ENCODE assay signal across 9 cellular contexts in the genomic region with DNA sequence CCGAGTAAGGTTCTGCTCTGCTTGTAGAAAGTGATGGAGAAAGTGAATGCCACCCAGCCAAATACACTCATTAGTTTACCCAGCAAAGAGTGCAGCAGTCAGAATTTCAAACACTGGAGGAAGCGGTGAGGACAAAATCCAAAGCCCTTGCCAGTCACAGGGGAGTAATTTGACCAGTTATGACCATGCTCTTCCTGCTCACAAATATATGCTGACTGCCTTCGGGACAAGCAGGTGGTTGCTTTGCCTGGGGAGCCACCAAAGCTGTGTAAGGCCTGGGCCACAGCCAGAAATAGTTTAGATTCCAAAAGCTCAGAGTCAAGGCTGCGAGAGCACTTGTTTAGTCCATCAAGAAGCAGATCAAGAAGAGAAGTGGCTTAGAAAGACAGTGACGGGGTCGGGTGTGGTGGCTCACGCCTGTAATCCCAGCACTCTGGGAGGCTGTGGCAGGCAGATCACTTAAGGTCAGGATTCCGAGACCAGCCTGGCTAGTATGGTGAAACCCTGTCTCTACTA. TPM values are rescaled to one million over a fixed set of nuclear protein-coding genes. Genes with fewer than 3 reads are reported as not detected.
DNase-seq lines count a peak whose midpoint lies in the region; TF ChIP-seq lines count a peak whose summit lies in the region.
"Had no signal": no experiment of that assay in that cellular context is flagged by ENCODE, and none has a peak within 500 bp of the region (broad histone marks: within the 10 kb centered on the region; RNA-seq: fewer than 3 reads in every experiment).

No MANE protein-coding gene starts in this region.

- H3K9me3 Mint-ChIP-seq in chondrocyte (ENCODE audit: low read depth): peaks cover 19% of the 10 kb centered on the region
- H3K9me3 Mint-ChIP-seq: activated naive CD4-positive, alpha-beta T cell treated with anti-CD3 and anti-CD28 coated beads, Interleukin-2, amount 50 U/mL, for 24 hours had no signal

- H3K4me3 ChIP-seq in muscle layer of colon (ENCODE audit: low read depth in 1 of 2, low read length in 2 of 2) (no peak overlapping the region), suprapubic skin (no peak overlapping the region)

- H3K4me1 Mint-ChIP-seq in chondrocyte (ENCODE audit: low read depth): peaks cover 21% of the 10 kb centered on the region

- no peaks in the 10 kb centered on the region for H3K27me3 Mint-ChIP-seq in chondrocyte (ENCODE audit: low read depth)

- H3K36me3 ChIP-seq in muscle layer of colon (ENCODE audit: insufficient read depth, low read length): no peaks in the 10 kb centered on the region
- H3K36me3 ChIP-seq in suprapubic skin: no peaks in the 10 kb centered on the region

- peak overlapping the region; percentile 86 for H3K27ac Mint-ChIP-seq in chondrocyte (ENCODE audit: unreplicated experiment)
- H3K27ac Mint-ChIP-seq: activated naive CD4-positive, alpha-beta T cell treated with anti-CD3 and anti-CD28 coated beads, Interleukin-2, amount 50 U/mL, for 24 hours had no signal

- H3K4me1 ChIP-seq in muscle layer of colon (ENCODE audit: insufficient read depth, low read length) (peaks cover 12% of the 10 kb centered on the region), suprapubic skin (peaks cover 9% of the 10 kb centered on the region)

- 51% methylated on average over 8 of the region's 8 CpGs for WGBS in suprapubic skin

- no peak for TF ChIP-seq CTCF in chondrocyte (IDR thresholded peaks at IDR 0.05)
- no peak for TF ChIP-seq CTCF in suprapubic skin (IDR thresholded peaks at IDR 0.05)

- DNase-seq in COLO668 (lab: John Stamatoyannopoulos, UW; ENCODE audit: unreplicated experiment) (peak; percentile 29), NCI-H2029 (lab: John Stamatoyannopoulos, UW) (peak; percentile 66), chondrocyte (ENCODE audit: low spot score) (no peak), GDM1 (lab: John Stamatoyannopoulos, UW) (no peak), NCI-H1417 treated with DMSO at 0.1 percent for 48 hours (lab: John Stamatoyannopoulos, UW) (no peak), suprapubic skin (ENCODE audit: low spot score in 2 of 2) (no peak)
- no peak for DNase-seq in activated effector memory CD4-positive, alpha-beta T cell treated with anti-CD3 and anti-CD28 coated beads, Interleukin-2, amount 50 U/mL, for 16 hours

- TF ChIP-seq POLR2A in suprapubic skin (IDR thresholded peaks at IDR 0.05): no peak

- peaks cover 6% of the 10 kb centered on the region for H3K36me3 Mint-ChIP-seq in chondrocyte (ENCODE audit: low read depth)

- H3K27ac ChIP-seq in muscle layer of colon (ENCODE audit: low read depth, low read length) (peak overlapping the region; percentile 10), suprapubic skin (no peak overlapping the region)

- H3K9ac ChIP-seq in muscle layer of colon (ENCODE audit: low read length): no peak overlapping the region

- H3K27me3 ChIP-seq in muscle layer of colon (ENCODE audit: control insufficient read depth in 1 of 2, insufficient read depth in 2 of 2, low read length in 2 of 2) (no peaks in the 10 kb centered on the region), suprapubic skin (no peaks in the 10 kb centered on the region)

- no peak overlapping the region for H3K4me3 Mint-ChIP-seq in chondrocyte (ENCODE audit: unreplicated experiment)
- H3K4me3 Mint-ChIP-seq: activated naive CD4-positive, alpha-beta T cell treated with anti-CD3 and anti-CD28 coated beads, Interleukin-2, amount 50 U/mL, for 24 hours had no signal

- H3K9me3 ChIP-seq in muscle layer of colon (ENCODE audit: low read length) (no peaks in the 10 kb centered on the region), suprapubic skin (no peaks in the 10 kb centered on the region)

- TF ChIP-seq EP300 in suprapubic skin (IDR thresholded peaks at IDR 0.05): no peak

RNA-seq across cellular contexts. Expression of a gene that starts 51.0 kb away (rescaled TPM):
- total RNA-seq in chondrocyte (65.7 to 92.4 TPM (median 87.7 TPM) in 3 replicates), suprapubic skin (10 to 100 TPM; 49.3 to 76.0 (median 64.0) TPM)

Comparison
In these comparisons a context has a peak if more than half of its experiments do, and no peak if none do; other contexts are left out.
1. DNase-seq: peak in COLO668 (single experiment) and NCI-H2029 (single experiment); none in chondrocyte (single experiment), GDM1 (single experiment), activated effector memory CD4-positive, alpha-beta T cell treated with anti-CD3 and anti-CD28 coated beads, Interleukin-2, amount 50 U/mL, for 16 hours (single experiment), NCI-H1417 treated with DMSO at 0.1 percent for 48 hours (single experiment) and suprapubic skin (0 of 2).